Comparison of ENCODE assay signal across 11 cellular contexts in genomic region chr2:160490760-160491367, GRCh38. TPM values are rescaled to one million over a fixed set of nuclear protein-coding genes. Genes with fewer than 3 reads are reported as not detected.
DNase-seq lines count a peak whose midpoint lies in the region; ATAC-seq and TF ChIP-seq lines count a peak whose summit lies in the region.
"Had no signal": no experiment of that assay in that cellular context is flagged by ENCODE, and none has a peak within 500 bp of the region (broad histone marks: within the 10 kb centered on the region; RNA-seq: fewer than 3 reads in every experiment).

No MANE protein-coding gene starts in this region.

- H3K9ac ChIP-seq in fibroblast of lung (ENCODE audit: insufficient read depth, low read length), result peak overlapping the region; percentile 30

- H3K36me3 Mint-ChIP-seq in T-helper 1 cell treated with Interleukin-12 subunit alpha and Interleukin-12 subunit beta and Interleukin-4 antibody, amounts not matched to agents 30 μg/mL and 1 μg/mL, for 36 hours (ENCODE audit: low read depth), result peaks cover 5% of the 10 kb centered on the region

- no peaks in the 10 kb centered on the region for H3K9me3 ChIP-seq in fibroblast of lung (ENCODE audit: control insufficient read depth, insufficient read depth, low read depth, low read length)
- H3K9me3 ChIP-seq in gastrocnemius medialis, result no peaks in the 10 kb centered on the region

- H3K9me3 Mint-ChIP-seq in T-helper 1 cell treated with Interleukin-12 subunit alpha and Interleukin-12 subunit beta and Interleukin-4 antibody, amounts not matched to agents 30 μg/mL and 1 μg/mL, for 36 hours, result no peaks in the 10 kb centered on the region

- peak overlapping the region; percentile 86 to 97 (median 92) for H3K4me3 ChIP-seq in fibroblast of lung (replicated peaks in 1 of 4; ENCODE audit: control extremely low read depth in 1 of 4, insufficient read depth in 1 of 4, low read depth in 3 of 4, low read length in 4 of 4)
- H3K4me3 ChIP-seq in gastrocnemius medialis, result peak overlapping the region in 3 of 4 donors; percentile 84 to 99 (median 98)

- DNase-seq in HCEC 1CT (peak; percentile 22), fibroblast of lung (ENCODE audit: low read depth in 2 of 2) (peak in 1 of 2 donors; percentile 28), gastrocnemius medialis (no peak), NCI-H345 (lab: John Stamatoyannopoulos, UW) (no peak), NCI-H1048 (lab: John Stamatoyannopoulos, UW) (no peak)
- no peak for DNase-seq in activated effector memory CD4-positive, alpha-beta T cell treated with Interleukin-2 at 50 U/mL for 16 hours
- DNase-seq: central memory CD4-positive, alpha-beta T cell; GOT3; SW 1271 had no signal

- in situ Hi-C loops in gastrocnemius medialis (cut with MboI; ENCODE audit: low sequenced_read_pairs in 4 of 4), result loop anchor here in 1 of 4 donors (25.0 kb wide), 1 partner anchor 104 kb away; no protein-coding TSS in a partner anchor

- no peak for TF ChIP-seq POLR2A in gastrocnemius medialis (IDR thresholded peaks at IDR 0.05)

- H3K36me3 ChIP-seq in fibroblast of lung (ENCODE audit: control insufficient read depth, insufficient read depth, low read length) (no peaks in the 10 kb centered on the region), gastrocnemius medialis (no peaks in the 10 kb centered on the region)

- peaks cover 13% of the 10 kb centered on the region for H3K27me3 Mint-ChIP-seq in T-helper 1 cell treated with Interleukin-12 subunit alpha and Interleukin-12 subunit beta and Interleukin-4 antibody, amounts not matched to agents 30 μg/mL and 1 μg/mL, for 36 hours (ENCODE audit: low read depth)

- H3K4me3 Mint-ChIP-seq in T-helper 1 cell treated with Interleukin-12 subunit alpha and Interleukin-12 subunit beta and Interleukin-4 antibody, amounts not matched to agents 30 μg/mL and 1 μg/mL, for 36 hours, result peak overlapping the region; percentile 96

- H3K27ac Mint-ChIP-seq in T-helper 1 cell treated with Interleukin-12 subunit alpha and Interleukin-12 subunit beta and Interleukin-4 antibody, amounts not matched to agents 30 μg/mL and 1 μg/mL, for 36 hours, result peak overlapping the region; percentile 27

- H3K4me1 ChIP-seq in fibroblast of lung (ENCODE audit: control insufficient read depth, extremely low read depth, insufficient read depth, low read length), result peaks cover 2% of the 10 kb centered on the region
- peaks cover 18 to 31% of the 10 kb centered on the region in 2 donors for H3K4me1 ChIP-seq in gastrocnemius medialis

- H3K79me2 ChIP-seq in fibroblast of lung (ENCODE audit: control insufficient read depth, insufficient read depth, low read length), result peaks cover 64% of the 10 kb centered on the region

- peaks cover 49% of the 10 kb centered on the region for H3K4me1 Mint-ChIP-seq in T-helper 1 cell treated with Interleukin-12 subunit alpha and Interleukin-12 subunit beta and Interleukin-4 antibody, amounts not matched to agents 30 μg/mL and 1 μg/mL, for 36 hours (ENCODE audit: low read depth)

- peak overlapping the region; percentile 97 for H3K27ac ChIP-seq in fibroblast of lung (ENCODE audit: insufficient read depth, low read length)
- peak overlapping the region; percentile 87 to 97 (median 93) for H3K27ac ChIP-seq in gastrocnemius medialis

- intact Hi-C loops in gastrocnemius medialis (cut with DNase I; ENCODE audit: low total_unique reads), result loop anchor here (5.0 kb wide), 2 partner anchors 84 to 219 kb away; no protein-coding TSS in a partner anchor

- peak overlapping the region; percentile 95 for H3K4me2 ChIP-seq in fibroblast of lung (ENCODE audit: extremely low read depth, insufficient read depth, low read length)

- H2AFZ ChIP-seq in fibroblast of lung (ENCODE audit: low read length), result no peak overlapping the region

- no peaks in the 10 kb centered on the region for H4K20me1 ChIP-seq in fibroblast of lung (ENCODE audit: control insufficient read depth, extremely low read depth, insufficient read depth, low read length)

- no peak for ATAC-seq in gastrocnemius medialis
- ATAC-seq in GM18517 (IDR thresholded peaks at IDR 0.05; ENCODE audit: unreplicated experiment), result no peak

- no peaks in the 10 kb centered on the region for H3K27me3 ChIP-seq in fibroblast of lung (ENCODE audit: control insufficient read depth, insufficient read depth, low read length)
- H3K27me3 ChIP-seq in gastrocnemius medialis, result no peaks in the 10 kb centered on the region

- TF ChIP-seq CTCF in fibroblast of lung (conservative IDR thresholded peaks at IDR 0.05 in 1 of 2, IDR thresholded peaks at IDR 0.05 in 1 of 2; ENCODE audit: low read depth in 1 of 2, low read length in 2 of 2) (no peak), gastrocnemius medialis (IDR thresholded peaks at IDR 0.05 in 4 of 5, conservative IDR thresholded peaks at IDR 0.05 in 1 of 5) (no peak)

RNA-seq across cellular contexts. Expression of gene RBMS1, which starts 2.7 kb away (rescaled TPM):
- total RNA-seq in fibroblast of lung (76.8 and 77.3 TPM in 2 replicates), gastrocnemius medialis (10 to 100 TPM; 13.0 to 24.5 (median 14.1) TPM)
- 146 and 152 TPM in 2 replicates for polyA plus RNA-seq in fibroblast of lung
- polyA plus RNA-seq in fibroblast of lung (2012), result 61.8 and 72.9 TPM in 2 replicates
- 42.3 and 48.2 TPM in 2 replicates for polyA minus RNA-seq in fibroblast of lung (ENCODE audit: low replicate concordance)
